21 cellular contexts compared by ENCODE assay signal in the genomic region with DNA sequence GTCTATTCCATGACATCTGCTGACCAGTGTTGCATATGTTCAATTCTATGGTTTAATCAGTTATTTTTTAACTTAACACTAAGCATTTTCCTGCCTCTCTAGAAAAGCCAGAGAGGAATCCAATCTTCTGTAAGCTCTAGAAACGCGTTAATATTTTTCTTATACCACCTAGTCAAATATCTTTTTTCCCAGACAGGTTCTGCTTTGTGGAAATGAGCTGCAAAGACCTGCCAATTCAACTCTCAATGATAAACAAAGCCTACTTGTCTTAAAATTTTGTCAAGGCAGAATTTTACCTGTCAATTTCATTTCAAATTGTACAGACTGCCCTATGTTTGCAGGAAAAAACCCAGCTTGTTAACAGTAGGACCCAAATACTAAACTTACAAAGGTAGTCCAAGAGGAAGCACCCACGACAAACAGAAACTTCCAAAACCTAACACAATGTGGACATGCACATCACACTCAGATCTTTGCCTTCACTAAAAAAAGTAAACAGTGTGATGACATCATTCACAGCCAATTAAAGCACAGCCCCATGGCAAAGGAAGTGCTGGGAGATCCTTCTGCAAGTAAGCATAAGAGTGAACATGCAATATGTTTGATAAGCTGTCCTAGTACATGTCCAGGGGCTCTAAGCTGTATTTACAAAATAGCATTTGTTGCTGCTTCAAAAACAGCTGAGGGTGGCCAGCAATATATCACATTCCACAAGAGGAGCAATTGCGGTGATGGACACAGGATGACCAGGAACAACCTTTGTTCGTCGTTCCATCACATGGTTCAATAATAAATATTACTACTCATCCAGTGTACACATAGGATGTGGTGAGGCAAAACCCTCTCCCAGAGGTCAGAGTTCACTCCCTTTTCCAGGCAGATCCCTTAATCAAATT.
A peak's percentile ranks its signal among the peaks of the same experiment; 100 is the strongest.
DNase-seq lines count a peak whose midpoint lies in the region; ATAC-seq and TF ChIP-seq lines count a peak whose summit lies in the region.
"Had no signal": no experiment of that assay in that cellular context is flagged by ENCODE, and none has a peak within 500 bp of the region (broad histone marks: within the 10 kb centered on the region; RNA-seq: fewer than 3 reads in every experiment).

No MANE protein-coding gene starts in this region.

- peak; percentile 92 for ATAC-seq in PC-3
- no peak for ATAC-seq in CD4-positive, alpha-beta T cell (ENCODE audit: poor library complexity)
- ATAC-seq: left lung, T-helper 17 cell had no signal

- CTCF ChIA-PET in PC-3 (lab: Charles Lee) = no interaction called here
- CTCF ChIA-PET in CD4-positive, alpha-beta T cell (lab: Charles Lee) = no interaction called here

- H3K9me3 Mint-ChIP-seq in CD4-positive, alpha-beta T cell = no peaks in the 10 kb centered on the region
- H3K9me3 Mint-ChIP-seq: activated T-helper 2 cell treated with anti-CD3 and anti-CD28 coated beads, Interferon-gamma antibody, Interleukin-2, Interleukin-4, amounts not matched to agents 10 μg/mL and 5 μg/mL and 100 μg/mL, durations not matched to agents 14 hours and 24 hours and 36 hours had no signal

- H3K27ac Mint-ChIP-seq in CD4-positive, alpha-beta T cell = no peak overlapping the region
- H3K27ac Mint-ChIP-seq: activated T-helper 2 cell treated with anti-CD3 and anti-CD28 coated beads, Interferon-gamma antibody, Interleukin-2, Interleukin-4, amounts not matched to agents 10 μg/mL and 5 μg/mL and 100 μg/mL, durations not matched to agents 14 hours and 24 hours and 36 hours; T-helper 17 cell had no signal

- no peaks in the 10 kb centered on the region for H3F3A ChIP-seq in PC-3 (ENCODE audit: low read length, unreplicated experiment)

- peaks cover 14% of the 10 kb centered on the region for H3K4me1 ChIP-seq in PC-3 (ENCODE audit: insufficient read depth, low read length)
- no peaks in the 10 kb centered on the region for H3K4me1 ChIP-seq in prostate gland (replicated peaks)
- H3K4me1 ChIP-seq: left lung had no signal

- TF ChIP-seq CTCF in PC-3 (conservative IDR thresholded peaks at IDR 0.05; ENCODE audit: low read depth, low read length) (no peak), fibroblast of pulmonary artery (IDR thresholded peaks at IDR 0.05; ENCODE audit: low read length, missing control alignments) (no peak), prostate gland (IDR thresholded peaks at IDR 0.05) (no peak)
- TF ChIP-seq CTCF in CD4-positive, alpha-beta T cell (IDR thresholded peaks at IDR 0.05) = no peak

- no peaks in the 10 kb centered on the region for H3K9me2 ChIP-seq in PC-3 (replicated peaks; ENCODE audit: low read length)

- peak overlapping the region; percentile 39 for H2AFZ ChIP-seq in PC-3 (ENCODE audit: low read length)

- H3K9ac ChIP-seq in PC-3 (ENCODE audit: low read length) = 0 out of 2 replicates have a peak overlapping the region, but pooled peaks have one; percentile 19

- H3K36me3 Mint-ChIP-seq in CD4-positive, alpha-beta T cell (ENCODE audit: low read depth) = no peaks in the 10 kb centered on the region

- H3K27me3 ChIP-seq in PC-3 (ENCODE audit: low read length) (no peaks in the 10 kb centered on the region), prostate gland (replicated peaks; ENCODE audit: insufficient read depth) (no peaks in the 10 kb centered on the region)
- no peaks in the 10 kb centered on the region for H3K27me3 ChIP-seq in CD4-positive, alpha-beta T cell (ENCODE audit: control insufficient read depth, insufficient read depth, low read length)
- H3K27me3 ChIP-seq: left lung, neutrophil, Peyer's patch, thyroid gland had no signal

- no peaks in the 10 kb centered on the region for H3K36me3 ChIP-seq in PC-3 (ENCODE audit: low read depth, low read length)
- no peaks in the 10 kb centered on the region for H3K36me3 ChIP-seq in prostate gland
- H3K36me3 ChIP-seq: left lung, neutrophil, Peyer's patch, thyroid gland had no signal

- POLR2A ChIA-PET in PC-3 (lab: Charles Lee; ENCODE audit: unreplicated experiment) = interaction anchor here (0.6 kb wide), 1 partner anchor 498 kb away, joined by 3 read pairs; no protein-coding TSS in a partner anchor
- POLR2A ChIA-PET in CD4-positive, alpha-beta T cell (lab: Charles Lee) = no interaction called here

- no peak overlapping the region for H3K4me3 Mint-ChIP-seq in CD4-positive, alpha-beta T cell
- H3K4me3 Mint-ChIP-seq: T-helper 17 cell had no signal

- H3K27ac ChIP-seq in PC-3 (ENCODE audit: low read length) (peak overlapping the region; percentile 47), prostate gland (no peak overlapping the region)
- no peak overlapping the region for H3K27ac ChIP-seq in CD4-positive, alpha-beta T cell (ENCODE audit: low read depth, low read length)
- H3K27ac ChIP-seq: 22Rv1, left lung, neutrophil, thyroid gland had no signal

- 68% methylated on average over 6 of the region's 6 CpGs for WGBS in prostate gland

- H3K4me3 ChIP-seq in PC-3 (ENCODE audit: low read length) (peak overlapping the region; percentile 16; the same call in 1 of the 2 replicates), fibroblast of pulmonary artery (replicated peaks; ENCODE audit: low read depth, low read length) (no peak overlapping the region), prostate gland (no peak overlapping the region)
- H3K4me3 ChIP-seq: left lung, Peyer's patch, thyroid gland had no signal

- BruUV-seq in PC-3 (replicated peaks; lab: Mats Ljungman, UMichigan) = no TSS peak

- no peaks in the 10 kb centered on the region for H3K79me2 ChIP-seq in PC-3 (ENCODE audit: low read length)

- no peak for TF ChIP-seq POLR2A in prostate gland (IDR thresholded peaks at IDR 0.05)

- no peaks in the 10 kb centered on the region for H3K4me1 Mint-ChIP-seq in CD4-positive, alpha-beta T cell (ENCODE audit: low read depth)
- H3K4me1 Mint-ChIP-seq: T-helper 17 cell had no signal

- peaks cover 12% of the 10 kb centered on the region for H3K27me3 Mint-ChIP-seq in CD4-positive, alpha-beta T cell

- H4K20me1 ChIP-seq in PC-3 (ENCODE audit: low read length) = no peaks in the 10 kb centered on the region

- H3K9me3 ChIP-seq in PC-3 (ENCODE audit: low read length) = no peaks in the 10 kb centered on the region
- H3K9me3 ChIP-seq in prostate gland = no peaks in the 10 kb centered on the region
- no peaks in the 10 kb centered on the region for H3K9me3 ChIP-seq in CD4-positive, alpha-beta T cell (ENCODE audit: control insufficient read depth, low read length)
- H3K9me3 ChIP-seq: left lung, neutrophil, Peyer's patch, thyroid gland had no signal

- H3K4me2 ChIP-seq in PC-3 (ENCODE audit: low read length) = peak overlapping the region; percentile 63

- intact Hi-C loops in PC-3 (cut with micrococcal nuclease) = no loop called here
- intact Hi-C loops in prostate gland (cut with DNase I) = no loop called here
- intact Hi-C loops in CD4-positive, alpha-beta T cell (cut with DNase I, micrococcal nuclease) = no loop called here

- DNase-seq in DMS 273 (lab: John Stamatoyannopoulos, UW; ENCODE audit: unreplicated experiment) (peak; percentile 58), DMS 273 treated with DMSO at 0.1 percent for 48 hours (lab: John Stamatoyannopoulos, UW) (no peak), PC-3 (peak; percentile 74), fibroblast of pulmonary artery (ENCODE audit: low read depth) (peak; percentile 18), renal cortical epithelial cell (ENCODE audit: low read depth) (peak; percentile 43), globus pallidus (ENCODE audit: low spot score) (no peak), prostate gland (ENCODE audit: low spot score) (no peak)
- DNase-seq in CD4-positive, alpha-beta T cell = no peak
- DNase-seq: activated CD4-positive, alpha-beta T cell treated with anti-CD3 and anti-CD28 coated beads, Interleukin-2, amount 50 U/mL, for 4 hours; Calu3; effector CD4-positive, alpha-beta T cell; glutamatergic neuron; left lung; NCI-H2227 treated with DMSO at 0.1 percent for 48 hours; stimulated activated CD4-positive, alpha-beta T cell treated with anti-CD3 and anti-CD28 coated beads, Interleukin-15, amount 100 ng/mL, for 24 hours; T-helper 17 cell; thyroid gland had no signal

Comparison
In these comparisons a context has a peak if more than half of its experiments do, and no peak if none do; other contexts are left out.
1. DNase-seq: peak in DMS 273 (single experiment), PC-3 (single experiment), fibroblast of pulmonary artery (single experiment) and renal cortical epithelial cell (single experiment); none in DMS 273 treated with DMSO at 0.1 percent for 48 hours (single experiment), globus pallidus (single experiment), prostate gland (single experiment) and CD4-positive, alpha-beta T cell (0 of 10).